26 cellular contexts compared by ENCODE assay signal in genomic region chr17:82653651-82654528, GRCh38. TPM values are rescaled to one million over a fixed set of nuclear protein-coding genes. Genes with fewer than 3 reads are reported as not detected.
A peak's percentile ranks its signal among the peaks of the same experiment; 100 is the strongest.
DNase-seq lines count a peak whose midpoint lies in the region; ATAC-seq, FAIRE-seq and TF ChIP-seq lines count a peak whose summit lies in the region.
"Had no signal": no experiment of that assay in that cellular context is flagged by ENCODE, and none has a peak within 500 bp of the region (broad histone marks: within the 10 kb centered on the region; RNA-seq: fewer than 3 reads in every experiment).

No MANE protein-coding gene starts in this region.

- no peaks in the 10 kb centered on the region for H3K9me3 ChIP-seq in IMR-90 (ENCODE audit: control insufficient read depth, insufficient read depth, low read length)
- no peaks in the 10 kb centered on the region for H3K9me3 ChIP-seq in astrocyte (ENCODE audit: insufficient read depth, low read depth, low read length)
- no peaks in the 10 kb centered on the region for H3K9me3 ChIP-seq in lower lobe of right lung
- H3K9me3 ChIP-seq: gastrocnemius medialis, left lung, ovary, right lobe of liver, uterus had no signal

- H2BK5ac ChIP-seq in IMR-90 (ENCODE audit: low read depth, low read length, poor library complexity, severe bottlenecking) = no peak overlapping the region

- no TSS peak for BruUV-seq in IMR-90 (replicated peaks; lab: Mats Ljungman, UMichigan)

- H3K79me1 ChIP-seq in IMR-90 (ENCODE audit: low read depth in 1 of 2, low read length in 2 of 2) = peaks cover 2 to 3% of the 10 kb centered on the region in 2 experiments; a peak in 2 of 4 replicates

- peaks cover 2% of the 10 kb centered on the region; the same call in 1 of the 2 replicates for H3K4me1 ChIP-seq in IMR-90 (ENCODE audit: control insufficient read depth, insufficient read depth, low read length)
- peaks cover 3% of the 10 kb centered on the region for H3K4me1 ChIP-seq in astrocyte (ENCODE audit: insufficient read depth, low read length)
- no peaks in the 10 kb centered on the region for H3K4me1 ChIP-seq in lower lobe of right lung
- H3K4me1 ChIP-seq: uterus had no signal

- 77% methylated on average over 13 of the region's 30 CpGs; no CpG with 5 or more reads in 1 of the 2 experiments for WGBS in IMR-90 (ENCODE audit: extremely low coverage in 2 of 2, insufficient read length in 1 of 2), 2 experiments

- H2AFZ ChIP-seq in IMR-90 (replicated peaks; ENCODE audit: low read length, poor library complexity) = peak overlapping the region; percentile 51
- H2AFZ ChIP-seq in astrocyte (ENCODE audit: low read depth, low read length) = no peak overlapping the region

- CTCF ChIA-PET in IMR-90 (lab: Yijun Ruan, JAX) = no interaction called here

- H3K36me3 ChIP-seq in IMR-90 (ENCODE audit: control insufficient read depth, insufficient read depth, low read length) (peaks cover under 1% of the 10 kb centered on the region; the same call in 1 of the 2 replicates), astrocyte (ENCODE audit: insufficient read depth, low read length) (no peaks in the 10 kb centered on the region), lower lobe of right lung (peaks cover 17% of the 10 kb centered on the region)
- H3K36me3 ChIP-seq: ovary, right lobe of liver, uterus had no signal

- H3K36me3 Mint-ChIP-seq in astrocyte (ENCODE audit: low read depth, unreplicated experiment) = peaks cover 8% of the 10 kb centered on the region
- peaks cover 4% of the 10 kb centered on the region for H3K36me3 Mint-ChIP-seq in stimulated activated memory B cell treated with anti-CD40 and anti-IgM and Interleukin-4, amounts not matched to agents 10 μg/mL and 1 μg/mL and 100 μg/mL, for 72 hours
- H3K36me3 Mint-ChIP-seq: activated CD4-positive, alpha-beta memory T cell treated with anti-CD3 and anti-CD28 coated beads for 36 hours; natural killer cell had no signal

- no peaks in the 10 kb centered on the region for H3K79me2 ChIP-seq in astrocyte (ENCODE audit: insufficient read depth, low read length)

- peak overlapping the region; percentile 34 for H3K27ac Mint-ChIP-seq in astrocyte (ENCODE audit: unreplicated experiment)
- peak overlapping the region; percentile 58 for H3K27ac Mint-ChIP-seq in stimulated activated memory B cell treated with anti-CD40 and anti-IgM and Interleukin-4, amounts not matched to agents 10 μg/mL and 1 μg/mL and 100 μg/mL, for 72 hours
- H3K27ac Mint-ChIP-seq: activated CD4-positive, alpha-beta memory T cell treated with anti-CD3 and anti-CD28 coated beads for 36 hours; activated naive CD4-positive, alpha-beta T cell treated with anti-CD3 and anti-CD28 coated beads, Interleukin-2, amount 50 U/mL, for 24 hours; immature natural killer cell; mesothelial cell of epicardium; natural killer cell had no signal

- no peak for TF ChIP-seq RAD21 in IMR-90 (IDR thresholded peaks at IDR 0.05; ENCODE audit: low read length)

- H4K91ac ChIP-seq in IMR-90 (ENCODE audit: insufficient read depth, low read depth, low read length) = no peak overlapping the region

- H3K4me3 ChIP-seq in IMR-90 (ENCODE audit: insufficient read depth, low read depth, low read length) (no peak overlapping the region), astrocyte (ENCODE audit: insufficient read depth, low read depth, low read length) (no peak overlapping the region), lower lobe of right lung (no peak overlapping the region)
- H3K4me3 ChIP-seq: gastrocnemius medialis, left lung, ovary, right lobe of liver, uterus had no signal

- H3K4ac ChIP-seq in IMR-90 (ENCODE audit: low read depth, low read length) = no peak overlapping the region

- no peak overlapping the region for H2AK9ac ChIP-seq in IMR-90 (replicated peaks; ENCODE audit: low read depth, low read length, poor library complexity)

- peaks cover 2% of the 10 kb centered on the region for H3K27me3 Mint-ChIP-seq in astrocyte (ENCODE audit: low read depth, unreplicated experiment)
- no peaks in the 10 kb centered on the region for H3K27me3 Mint-ChIP-seq in stimulated activated memory B cell treated with anti-CD40 and anti-IgM and Interleukin-4, amounts not matched to agents 10 μg/mL and 1 μg/mL and 100 μg/mL, for 72 hours
- H3K27me3 Mint-ChIP-seq: activated CD4-positive, alpha-beta memory T cell treated with anti-CD3 and anti-CD28 coated beads for 36 hours; activated naive CD4-positive, alpha-beta T cell treated with anti-CD3 and anti-CD28 coated beads, Interleukin-2, amount 50 U/mL, for 24 hours; activated T-helper 17 cell treated with anti-CD3 and anti-CD28 coated beads, Interleukin-2, amount 50 U/mL, for 72 hours had no signal

- ATAC-seq in IMR-90 (ENCODE audit: low read depth) (no peak), lower lobe of right lung (no peak), HG02588 (IDR thresholded peaks at IDR 0.05; ENCODE audit: unreplicated experiment) (no peak), GM18907 (IDR thresholded peaks at IDR 0.05; ENCODE audit: unreplicated experiment) (no peak)
- no peak for ATAC-seq in stimulated activated memory B cell treated with anti-CD40 and anti-IgM and Interleukin-4, amounts not matched to agents 10 μg/mL and 1 μg/mL and 100 μg/mL, for 72 hours
- ATAC-seq: activated T-helper 17 cell treated with anti-CD3 and anti-CD28 coated beads, Interleukin-2, amount 50 U/mL, for 72 hours; gastrocnemius medialis; left lung; natural killer cell; right lobe of liver had no signal

- H4K8ac ChIP-seq in IMR-90 (ENCODE audit: low read depth in 2 of 2, low read length in 2 of 2) = no peak overlapping the region

- intact Hi-C loops in IMR-90 (cut with micrococcal nuclease) (no loop called here), lower lobe of right lung (cut with DNase I) (no loop called here)

- H4K20me1 ChIP-seq in IMR-90 (ENCODE audit: insufficient read depth, low read length) (no peaks in the 10 kb centered on the region), astrocyte (ENCODE audit: insufficient read depth, low read length) (no peaks in the 10 kb centered on the region)

- H2AK5ac ChIP-seq in IMR-90 (ENCODE audit: low read depth, low read length) = no peak overlapping the region

- dilution Hi-C loops in IMR-90 (cut with HindIII; ENCODE audit: low sequenced_read_pairs, unreplicated experiment) = no loop called here

- H4K5ac ChIP-seq in IMR-90 (ENCODE audit: low read depth, low read length) = no peak overlapping the region

- in situ Hi-C loops in IMR-90 (cut with MboI; ENCODE audit: low sequenced_read_pairs) = no loop called here

- POLR2A ChIA-PET in IMR-90 (lab: Charles Lee; ENCODE audit: unreplicated experiment) = no interaction called here

- no peak for TF ChIP-seq CTCF in IMR-90 (conservative IDR thresholded peaks at IDR 0.05; ENCODE audit: low read depth, low read length)
- no peak for TF ChIP-seq CTCF in astrocyte (IDR thresholded peaks at IDR 0.05; ENCODE audit: insufficient read depth, low read depth, low read length)
- TF ChIP-seq CTCF in lower lobe of right lung (IDR thresholded peaks at IDR 0.05) = no peak

- FAIRE-seq in astrocyte (lab: Jason Lieb, UNC) = no peak
- FAIRE-seq: endometrium had no signal

- H3K9me1 ChIP-seq in IMR-90 (ENCODE audit: insufficient read depth, low read length) = peaks cover 3% of the 10 kb centered on the region

- H3K14ac ChIP-seq in IMR-90 (replicated peaks; ENCODE audit: low read depth, low read length) = no peak overlapping the region

- DNase-seq in IMR-90 = no peak
- DNase-seq in astrocyte (ENCODE audit: low read depth) = no peak
- peak; percentile 44 for DNase-seq in lower lobe of right lung
- no peak for DNase-seq in NCI-H748 (lab: John Stamatoyannopoulos, UW; ENCODE audit: unreplicated experiment)
- DNase-seq: activated CD4-positive, alpha-beta memory T cell treated with anti-CD3 and anti-CD28 coated beads for 36 hours; activated CD8-positive, alpha-beta memory T cell treated with anti-CD3 and anti-CD28 coated beads, Interleukin-2, amount 50 U/mL, for 48 hours; amygdala; gastrocnemius medialis; hypothalamus; immature natural killer cell; natural killer cell; NCI-H2029; NCI-H526 treated with DMSO at 0.1 percent for 48 hours; stimulated activated CD4-positive, alpha-beta T cell treated with anti-CD3 and anti-CD28 coated beads, Interleukin-2, amount 100 ng/mL, for 48 hours; T-helper 1 cell; uterus had no signal

- H3K4me1 Mint-ChIP-seq in astrocyte (ENCODE audit: low read depth, unreplicated experiment) = peaks cover 1% of the 10 kb centered on the region
- peaks cover 4% of the 10 kb centered on the region for H3K4me1 Mint-ChIP-seq in stimulated activated memory B cell treated with anti-CD40 and anti-IgM and Interleukin-4, amounts not matched to agents 10 μg/mL and 1 μg/mL and 100 μg/mL, for 72 hours
- H3K4me1 Mint-ChIP-seq: immature natural killer cell had no signal

- H3K9me3 Mint-ChIP-seq in astrocyte (ENCODE audit: unreplicated experiment) = no peaks in the 10 kb centered on the region
- H3K9me3 Mint-ChIP-seq in stimulated activated memory B cell treated with anti-CD40 and anti-IgM and Interleukin-4, amounts not matched to agents 10 μg/mL and 1 μg/mL and 100 μg/mL, for 72 hours = no peaks in the 10 kb centered on the region
- H3K9me3 Mint-ChIP-seq: activated CD4-positive, alpha-beta memory T cell treated with anti-CD3 and anti-CD28 coated beads for 36 hours; activated naive CD4-positive, alpha-beta T cell treated with anti-CD3 and anti-CD28 coated beads, Interleukin-2, amount 50 U/mL, for 24 hours; activated T-helper 17 cell treated with anti-CD3 and anti-CD28 coated beads, Interleukin-2, amount 50 U/mL, for 72 hours; immature natural killer cell; mesothelial cell of epicardium; natural killer cell had no signal

- H3K9ac ChIP-seq in IMR-90 (ENCODE audit: low read depth, low read length) (no peak overlapping the region), astrocyte (ENCODE audit: low read length) (no peak overlapping the region)

- no peak overlapping the region for H3K18ac ChIP-seq in IMR-90 (ENCODE audit: low read depth, low read length)

- no peak overlapping the region for H2BK120ac ChIP-seq in IMR-90 (ENCODE audit: low read depth, low read length)

- no peak overlapping the region for H3K56ac ChIP-seq in IMR-90 (ENCODE audit: extremely low read depth, insufficient read depth, low read length)

- H2BK20ac ChIP-seq in IMR-90 (ENCODE audit: low read depth, low read length) = no peak overlapping the region

- no peak overlapping the region for H2BK15ac ChIP-seq in IMR-90 (ENCODE audit: low read depth, low read length)

- no peak for TF ChIP-seq POLR2A in IMR-90 (IDR thresholded peaks at IDR 0.05; ENCODE audit: low read depth, low read length)

- no peak overlapping the region for H3K27ac ChIP-seq in IMR-90 (ENCODE audit: insufficient read depth, low read length)
- no peak overlapping the region for H3K27ac ChIP-seq in astrocyte (ENCODE audit: low read depth, low read length)
- H3K27ac ChIP-seq in lower lobe of right lung = no peak overlapping the region
- H3K27ac ChIP-seq: right lobe of liver had no signal

- no peak overlapping the region for H3K23ac ChIP-seq in IMR-90 (ENCODE audit: low read depth, low read length)

- H3K27me3 ChIP-seq in IMR-90 (ENCODE audit: control insufficient read depth, insufficient read depth, low read length) = no peaks in the 10 kb centered on the region
- no peaks in the 10 kb centered on the region for H3K27me3 ChIP-seq in astrocyte (ENCODE audit: insufficient read depth, low read length)
- no peaks in the 10 kb centered on the region for H3K27me3 ChIP-seq in lower lobe of right lung (ENCODE audit: low read depth)
- H3K27me3 ChIP-seq: gastrocnemius medialis, left lung, ovary, right lobe of liver, uterus had no signal

- no peak overlapping the region for H3K4me3 Mint-ChIP-seq in astrocyte (ENCODE audit: unreplicated experiment)
- no peak overlapping the region for H3K4me3 Mint-ChIP-seq in stimulated activated memory B cell treated with anti-CD40 and anti-IgM and Interleukin-4, amounts not matched to agents 10 μg/mL and 1 μg/mL and 100 μg/mL, for 72 hours
- H3K4me3 Mint-ChIP-seq: activated CD4-positive, alpha-beta memory T cell treated with anti-CD3 and anti-CD28 coated beads for 36 hours; activated naive CD4-positive, alpha-beta T cell treated with anti-CD3 and anti-CD28 coated beads, Interleukin-2, amount 50 U/mL, for 24 hours; activated T-helper 17 cell treated with anti-CD3 and anti-CD28 coated beads, Interleukin-2, amount 50 U/mL, for 72 hours; immature natural killer cell; mesothelial cell of epicardium; natural killer cell had no signal

- H3K4me2 ChIP-seq in IMR-90 (ENCODE audit: low read depth, low read length) (no peak overlapping the region), astrocyte (ENCODE audit: low read length) (no peak overlapping the region)

RNA-seq across cellular contexts. Expression of gene WDR45B, which starts 5.6 kb away (rescaled TPM):
- 65.8 and 98.2 TPM in 2 replicates for total RNA-seq in IMR-90 (2012; rRNA removed)
- polyA plus RNA-seq in IMR-90 (2012; rRNA removed) = 99.1 and 110 TPM in 2 replicates
- 56.2 and 79.8 TPM in 2 replicates for polyA plus RNA-seq in IMR-90 (2012; cell fraction: cytosol; rRNA removed)
- polyA plus RNA-seq in IMR-90 (2012; cell fraction: nucleus; rRNA removed; ENCODE audit: low replicate concordance) = 92.4 and 155 TPM in 2 replicates
- 74.3 and 75.4 TPM in 2 replicates for total RNA-seq in astrocyte
- total RNA-seq in lower lobe of right lung = 66.1 TPM

RNA-seq across cellular contexts. Expression of gene RAB40B, which starts 44.6 kb away (rescaled TPM):
- total RNA-seq in IMR-90 (2012; rRNA removed) (10.8 and 14.9 TPM in 2 replicates), astrocyte (15.8 and 17.5 TPM in 2 replicates), lower lobe of right lung (10.2 TPM)
- polyA plus RNA-seq in IMR-90 (2012; rRNA removed) = 20.0 and 26.1 TPM in 2 replicates
- polyA plus RNA-seq in IMR-90 (2012; cell fraction: cytosol; rRNA removed) = 22.2 and 40.3 TPM in 2 replicates
- polyA plus RNA-seq in IMR-90 (2012; cell fraction: nucleus; rRNA removed; ENCODE audit: low replicate concordance) = 16.9 and 51.7 TPM in 2 replicates
